Comparison of ENCODE assay signal across 8 cellular contexts in genomic region chr1:161390559-161390858, GRCh38. TPM values are rescaled to one million over a fixed set of nuclear protein-coding genes. Genes with fewer than 3 reads are reported as not detected.
DNase-seq lines count a peak whose midpoint lies in the region; ATAC-seq and TF ChIP-seq lines count a peak whose summit lies in the region.

No MANE protein-coding gene starts in this region.

- no peak for ATAC-seq in GM18520 (IDR thresholded peaks at IDR 0.05; ENCODE audit: unreplicated experiment)

- DNase-seq in activated CD4-positive, alpha-beta T cell treated with anti-CD3 and anti-CD28 coated beads, Interleukin-2, amount 10 ng/mL, durations not matched to agents 24 days and 14 days = no peak
- no peak for DNase-seq in activated CD4-positive, alpha-beta T cell treated with anti-CD3 and anti-CD28 coated beads, Interleukin-2, amount 50 U/mL, for 4 hours
- peak; percentile 51 for DNase-seq in SHP77 treated with DMSO at 0.1 percent for 48 hours (lab: John Stamatoyannopoulos, UW)
- no peak for DNase-seq in fibroblast of pulmonary artery (ENCODE audit: low read depth)
- DNase-seq in MV-4-11 (lab: John Stamatoyannopoulos, UW) = no peak
- DNase-seq in kidney tubule cell (ENCODE audit: low spot score) = no peak

- intact Hi-C loops in activated CD4-positive, alpha-beta T cell treated with anti-CD3 and anti-CD28 coated beads, Interleukin-2, amount 10 ng/mL, durations not matched to agents 24 days and 14 days (cut with micrococcal nuclease) = loop anchor here (1.0 to 10.0 kb wide), 2 partner anchors 9 to 346 kb away; partner anchors contain the start of gene USF1

- peak overlapping the region; percentile 99 for H3K4me2 ChIP-seq in skeletal muscle satellite cell (ENCODE audit: low read length)

- H3K36me3 ChIP-seq in skeletal muscle satellite cell (ENCODE audit: insufficient read depth, low read length) = no peaks in the 10 kb centered on the region

- no peak for TF ChIP-seq CTCF in fibroblast of pulmonary artery (IDR thresholded peaks at IDR 0.05; ENCODE audit: low read length, missing control alignments)

- H3K9me3 ChIP-seq in skeletal muscle satellite cell (replicated peaks; ENCODE audit: low read length) = no peaks in the 10 kb centered on the region

- H3K9ac ChIP-seq in skeletal muscle satellite cell (ENCODE audit: low read depth, low read length) = peak overlapping the region; percentile 94

- H3K4me3 Mint-ChIP-seq in activated CD4-positive, alpha-beta T cell treated with anti-CD3 and anti-CD28 coated beads, Interleukin-2, amount 10 ng/mL, durations not matched to agents 24 days and 14 days = peak overlapping the region; percentile 83

- peaks cover 4% of the 10 kb centered on the region for H3K36me3 Mint-ChIP-seq in activated CD4-positive, alpha-beta T cell treated with anti-CD3 and anti-CD28 coated beads, Interleukin-2, amount 10 ng/mL, durations not matched to agents 24 days and 14 days (ENCODE audit: low read depth)

- peaks cover 5% of the 10 kb centered on the region for H3K4me1 ChIP-seq in skeletal muscle satellite cell (ENCODE audit: control insufficient read depth, insufficient read depth, low read length)

- H3K27ac Mint-ChIP-seq in activated CD4-positive, alpha-beta T cell treated with anti-CD3 and anti-CD28 coated beads, Interleukin-2, amount 10 ng/mL, durations not matched to agents 24 days and 14 days = peak overlapping the region; percentile 92

- H3K9me3 Mint-ChIP-seq in activated CD4-positive, alpha-beta T cell treated with anti-CD3 and anti-CD28 coated beads, Interleukin-2, amount 10 ng/mL, durations not matched to agents 24 days and 14 days = no peaks in the 10 kb centered on the region

- no peaks in the 10 kb centered on the region for H3K27me3 Mint-ChIP-seq in activated CD4-positive, alpha-beta T cell treated with anti-CD3 and anti-CD28 coated beads, Interleukin-2, amount 10 ng/mL, durations not matched to agents 24 days and 14 days

- no peaks in the 10 kb centered on the region for H3K27me3 ChIP-seq in skeletal muscle satellite cell (ENCODE audit: control insufficient read depth, insufficient read depth, low read length)

- H3K4me1 Mint-ChIP-seq in activated CD4-positive, alpha-beta T cell treated with anti-CD3 and anti-CD28 coated beads, Interleukin-2, amount 10 ng/mL, durations not matched to agents 24 days and 14 days = peaks cover 45% of the 10 kb centered on the region

- H3K4me3 ChIP-seq in fibroblast of pulmonary artery (replicated peaks; ENCODE audit: low read depth, low read length) (peak overlapping the region; percentile 76), skeletal muscle satellite cell (ENCODE audit: low read length) (peak overlapping the region; percentile 93)

RNA-seq across cellular contexts. Expression of gene CFAP126, which starts 22.8 kb away (rescaled TPM):
- total RNA-seq in activated CD4-positive, alpha-beta T cell treated with anti-CD3 and anti-CD28 coated beads, Interleukin-2, amount 10 ng/mL, durations not matched to agents 24 days and 14 days = not detected in 2 replicates
- total RNA-seq in skeletal muscle satellite cell (2012; rRNA removed) = not detected in 2 replicates
